Comparison of ENCODE assay signal across 34 cellular contexts in the genomic region with DNA sequence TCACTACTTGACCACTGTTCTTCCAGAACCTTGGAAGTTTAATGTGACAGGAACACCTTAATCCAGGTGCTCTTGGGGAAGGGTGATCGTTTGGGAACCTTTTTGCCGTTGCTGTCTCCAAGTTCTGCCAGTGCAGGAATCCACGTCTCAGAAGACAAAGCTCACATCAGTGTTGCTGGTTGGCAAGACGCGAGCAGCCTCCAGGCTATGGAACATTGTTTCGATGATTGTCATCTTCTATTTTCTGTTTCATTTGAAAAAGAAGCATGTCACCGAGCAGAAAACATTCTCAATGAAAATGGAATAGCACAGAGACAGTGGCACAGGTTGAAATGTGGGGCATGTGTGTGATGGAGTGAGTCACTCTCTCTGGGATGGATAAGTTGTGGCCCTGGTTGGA. TPM values are rescaled to one million over a fixed set of nuclear protein-coding genes. Genes with fewer than 3 reads are reported as not detected.
"Had no signal": no experiment of that assay in that cellular context is flagged by ENCODE, and none has a peak within 500 bp of the region (broad histone marks: within the 10 kb centered on the region; RNA-seq: fewer than 3 reads in every experiment).

No MANE protein-coding gene starts in this region.

- H3K27ac Mint-ChIP-seq: activated CD4-positive, alpha-beta T cell treated with anti-CD3 and anti-CD28 coated beads for 36 hours; activated CD8-positive, alpha-beta T cell treated with anti-CD3 and anti-CD28 coated beads for 36 hours; activated naive CD8-positive, alpha-beta T cell; activated T-helper 1 cell treated with anti-CD3 and anti-CD28 coated beads, Interleukin-12 subunit alpha, Interleukin-12 subunit beta, Interleukin-2, Interleukin-4 antibody, amounts not matched to agents 30 ng/mL and 10 ng/mL and 1 ng/mL, durations not matched to agents 14 hours and 24 hours and 36 hours; activated T-helper 2 cell treated with anti-CD3 and anti-CD28 coated beads, Interferon-gamma antibody, Interleukin-2, Interleukin-4, amounts not matched to agents 10 μg/mL and 5 μg/mL and 100 μg/mL, durations not matched to agents 14 hours and 24 hours and 36 hours; effector memory CD8-positive, alpha-beta T cell had no signal

- H3K27me3 Mint-ChIP-seq: activated naive CD8-positive, alpha-beta T cell had no signal

- H3K4me1 ChIP-seq: foreskin keratinocyte, gastrocnemius medialis had no signal

- ATAC-seq: activated CD4-positive, alpha-beta T cell treated with anti-CD3 and anti-CD28 coated beads for 36 hours; activated CD8-positive, alpha-beta T cell treated with anti-CD3 and anti-CD28 coated beads for 36 hours; effector memory CD8-positive, alpha-beta T cell; foreskin keratinocyte; gastrocnemius medialis; heart left ventricle had no signal

- H3K4me3 Mint-ChIP-seq: activated CD4-positive, alpha-beta T cell treated with anti-CD3 and anti-CD28 coated beads for 36 hours; activated CD8-positive, alpha-beta T cell treated with anti-CD3 and anti-CD28 coated beads for 36 hours; activated naive CD8-positive, alpha-beta T cell; activated T-helper 1 cell treated with anti-CD3 and anti-CD28 coated beads, Interleukin-12 subunit alpha, Interleukin-12 subunit beta, Interleukin-2, Interleukin-4 antibody, amounts not matched to agents 30 ng/mL and 10 ng/mL and 1 ng/mL, durations not matched to agents 14 hours and 24 hours and 36 hours; central memory CD8-positive, alpha-beta T cell; effector memory CD8-positive, alpha-beta T cell had no signal

- H3K27ac ChIP-seq: brain microvascular endothelial cell, esophagus muscularis mucosa, foreskin keratinocyte, gastrocnemius medialis, heart left ventricle had no signal

- H3K9me3 Mint-ChIP-seq: activated CD8-positive, alpha-beta T cell treated with anti-CD3 and anti-CD28 coated beads for 36 hours; activated T-helper 1 cell treated with anti-CD3 and anti-CD28 coated beads, Interleukin-12 subunit alpha, Interleukin-12 subunit beta, Interleukin-2, Interleukin-4 antibody, amounts not matched to agents 30 ng/mL and 10 ng/mL and 1 ng/mL, durations not matched to agents 14 hours and 24 hours and 36 hours; activated T-helper 2 cell treated with anti-CD3 and anti-CD28 coated beads, Interferon-gamma antibody, Interleukin-2, Interleukin-4, amounts not matched to agents 10 μg/mL and 5 μg/mL and 100 μg/mL, durations not matched to agents 14 hours and 24 hours and 36 hours; central memory CD8-positive, alpha-beta T cell; effector memory CD8-positive, alpha-beta T cell had no signal

- H3K4me1 Mint-ChIP-seq: activated CD4-positive, alpha-beta T cell treated with anti-CD3 and anti-CD28 coated beads for 36 hours; central memory CD8-positive, alpha-beta T cell had no signal

- H3K36me3 ChIP-seq: brain microvascular endothelial cell, esophagus muscularis mucosa, gastrocnemius medialis, heart left ventricle had no signal

- H3K4me3 ChIP-seq: esophagus muscularis mucosa, gastrocnemius medialis, heart left ventricle had no signal

- H3K27me3 ChIP-seq: brain microvascular endothelial cell, esophagus muscularis mucosa, heart left ventricle had no signal

- DNase-seq: activated CD4-positive, alpha-beta T cell treated with anti-CD3 and anti-CD28 coated beads for 36 hours; activated CD4-positive, alpha-beta T cell treated with anti-CD3 and anti-CD28 coated beads, Interleukin-2, amount 50 U/mL, for 1 hour; activated CD4-positive, alpha-beta T cell treated with anti-CD3 and anti-CD28 coated beads, Interleukin-2, amount 50 U/mL, for 48 hours; activated CD4-positive, CD25-positive, alpha-beta regulatory T cell; activated CD4-positive, CD25-positive, alpha-beta regulatory T cell treated with anti-CD3 and anti-CD28 coated beads, Interleukin-2, amount 50 U/mL, for 72 hours; activated CD8-positive, alpha-beta memory T cell treated with anti-CD3 and anti-CD28 coated beads for 24 hours; activated CD8-positive, alpha-beta memory T cell treated with anti-CD3 and anti-CD28 coated beads, Interleukin-2, amount 50 U/mL, for 4 hours; activated CD8-positive, alpha-beta T cell treated with anti-CD3 and anti-CD28 coated beads for 36 hours; activated gamma-delta T cell treated with Interleukin-2 at 50 U/mL for 16 hours; activated naive CD4-positive, alpha-beta T cell treated with anti-CD3 and anti-CD28 coated beads, Interleukin-2, amount 50 U/mL, for 16 hours; activated naive CD4-positive, alpha-beta T cell treated with Interleukin-2 at 50 U/mL for 16 hours; activated T-cell treated with anti-CD3 and anti-CD28 coated beads, Interleukin-2, amount 50 U/mL, for 1 hour; activated T-cell treated with anti-CD3 and anti-CD28 coated beads, Interleukin-2, amount 50 U/mL, for 48 hours; amniotic stem cell; anterior cingulate cortex; brain microvascular endothelial cell; cortex of kidney; dermis blood vessel endothelial cell; effector CD4-positive, alpha-beta T cell; effector memory CD8-positive, alpha-beta T cell; erythroblast; foreskin keratinocyte; gastrocnemius medialis; glutamatergic neuron; heart left ventricle; T-helper 2 cell had no signal

- H3K9me3 ChIP-seq: esophagus muscularis mucosa, gastrocnemius medialis, heart left ventricle had no signal

RNA-seq across cellular contexts. Expression of a gene that starts 11.7 kb away (rescaled TPM):
- total RNA-seq: activated CD4-positive, alpha-beta T cell treated with anti-CD3 and anti-CD28 coated beads for 36 hours; activated CD8-positive, alpha-beta T cell treated with anti-CD3 and anti-CD28 coated beads for 36 hours; activated T-helper 1 cell treated with anti-CD3 and anti-CD28 coated beads, Interleukin-12 subunit alpha, Interleukin-12 subunit beta, Interleukin-2, Interleukin-4 antibody, amounts not matched to agents 30 ng/mL and 10 ng/mL and 1 ng/mL, durations not matched to agents 14 hours and 24 hours and 36 hours; activated T-helper 2 cell treated with anti-CD3 and anti-CD28 coated beads, Interferon-gamma antibody, Interleukin-2, Interleukin-4, amounts not matched to agents 10 μg/mL and 5 μg/mL and 100 μg/mL, durations not matched to agents 14 hours and 24 hours and 36 hours; astrocyte; bronchial epithelial cell; foreskin keratinocyte; T-helper 1 cell treated with Interleukin-12 subunit alpha and Interleukin-12 subunit beta and Interleukin-4 antibody, amounts not matched to agents 30 ng/mL and 1 ng/mL, for 36 hours had no signal
- polyA plus RNA-seq: foreskin keratinocyte had no signal
